ENCODE assay signal across 8 cellular contexts in genomic region chr12:442235-442884, GRCh38. TPM values are rescaled to one million over a fixed set of nuclear protein-coding genes. Genes with fewer than 3 reads are reported as not detected.
DNase-seq lines count a peak whose midpoint lies in the region; ATAC-seq, FAIRE-seq and TF ChIP-seq lines count a peak whose summit lies in the region.

No MANE protein-coding gene starts in this region.

- H3K4me3 ChIP-seq in NT2/D1 (ENCODE audit: insufficient read length, low read depth) (no peak overlapping the region), left ventricle myocardium inferior (no peak overlapping the region)

- H3K4me1 ChIP-seq in NT2/D1 (ENCODE audit: insufficient read depth, insufficient read length) (no peaks in the 10 kb centered on the region), left ventricle myocardium inferior (no peaks in the 10 kb centered on the region)

- DNase-seq in COLO668 (lab: John Stamatoyannopoulos, UW; ENCODE audit: unreplicated experiment) (peak; percentile 49), H54 (ENCODE audit: insufficient read length, low spot score) (peak; percentile 59), NT2/D1 (ENCODE audit: low read depth, low spot score) (peak; percentile 86), anterior cingulate cortex (lab: John Stamatoyannopoulos, UW) (peak in 31 of 58 donors; percentile 6 to 74 (median 29)), left ventricle myocardium inferior (no peak), renal cortical epithelial cell (ENCODE audit: low read depth) (peak; percentile 31), UCSD-AML1 (lab: John Stamatoyannopoulos, UW; ENCODE audit: unreplicated experiment) (no peak)

- H3K9me3 ChIP-seq in NT2/D1 (ENCODE audit: insufficient read depth, low read length) (no peaks in the 10 kb centered on the region), left ventricle myocardium inferior (replicated peaks) (no peaks in the 10 kb centered on the region)

- no peak for TF ChIP-seq POLR2A in H54 (IDR thresholded peaks at IDR 0.05; ENCODE audit: low read depth, low read length)

- peak; percentile 73 for FAIRE-seq in H54 (lab: Jason Lieb, UNC)

- no peak overlapping the region for H3K27ac ChIP-seq in left ventricle myocardium inferior (replicated peaks)

- H3K27me3 ChIP-seq in NT2/D1 (ENCODE audit: insufficient read depth, insufficient read length) (no peaks in the 10 kb centered on the region), left ventricle myocardium inferior (ENCODE audit: low read depth) (no peaks in the 10 kb centered on the region)

- peaks cover 46% of the 10 kb centered on the region for H3K36me3 ChIP-seq in NT2/D1 (ENCODE audit: insufficient read depth, insufficient read length, low read length)
- peaks cover 8% of the 10 kb centered on the region for H3K36me3 ChIP-seq in left ventricle myocardium inferior

- ATAC-seq in HG03175 (IDR thresholded peaks at IDR 0.05; ENCODE audit: unreplicated experiment): no peak

- TF ChIP-seq CTCF in left ventricle myocardium inferior (IDR thresholded peaks at IDR 0.05; ENCODE audit: borderline replicate concordance): peak; percentile 82

- H3K9ac ChIP-seq in NT2/D1 (ENCODE audit: insufficient read length, low read depth): no peak overlapping the region

- intact Hi-C loops in left ventricle myocardium inferior (cut with micrococcal nuclease): no loop called here

RNA-seq across cellular contexts. Expression of gene B4GALNT3, which starts 17.4 kb away (rescaled TPM):
- total RNA-seq in left ventricle myocardium inferior (43.4 TPM), renal cortical epithelial cell (0.94 and 3.1 TPM in 2 replicates)

RNA-seq across cellular contexts. Expression of gene CCDC77, which starts 40.9 kb away (rescaled TPM):
- total RNA-seq in left ventricle myocardium inferior (4.8 TPM), renal cortical epithelial cell (5.9 and 10.2 TPM in 2 replicates)

RNA-seq across cellular contexts. Expression of gene KDM5A, which starts 53.2 kb away (rescaled TPM):
- 28.2 TPM for total RNA-seq in left ventricle myocardium inferior
- 61.8 and 89.8 TPM in 2 replicates for total RNA-seq in renal cortical epithelial cell

Comparison
In these comparisons a context has a peak if more than half of its experiments do, and no peak if none do; other contexts are left out.
1. DNase-seq: peak in COLO668 (single experiment), H54 (single experiment), NT2/D1 (single experiment), anterior cingulate cortex (31 of 58) and renal cortical epithelial cell (single experiment); none in left ventricle myocardium inferior (single experiment) and UCSD-AML1 (single experiment).
2. RNA of gene B4GALNT3, which starts 17.4 kb away (total RNA-seq): 43.4 TPM in left ventricle myocardium inferior (single experiment); 0.94 to 3.1 TPM in renal cortical epithelial cell; every median in the first group is over 10 times any median in the second.